27 cellular contexts compared by ENCODE assay signal in the genomic region with DNA sequence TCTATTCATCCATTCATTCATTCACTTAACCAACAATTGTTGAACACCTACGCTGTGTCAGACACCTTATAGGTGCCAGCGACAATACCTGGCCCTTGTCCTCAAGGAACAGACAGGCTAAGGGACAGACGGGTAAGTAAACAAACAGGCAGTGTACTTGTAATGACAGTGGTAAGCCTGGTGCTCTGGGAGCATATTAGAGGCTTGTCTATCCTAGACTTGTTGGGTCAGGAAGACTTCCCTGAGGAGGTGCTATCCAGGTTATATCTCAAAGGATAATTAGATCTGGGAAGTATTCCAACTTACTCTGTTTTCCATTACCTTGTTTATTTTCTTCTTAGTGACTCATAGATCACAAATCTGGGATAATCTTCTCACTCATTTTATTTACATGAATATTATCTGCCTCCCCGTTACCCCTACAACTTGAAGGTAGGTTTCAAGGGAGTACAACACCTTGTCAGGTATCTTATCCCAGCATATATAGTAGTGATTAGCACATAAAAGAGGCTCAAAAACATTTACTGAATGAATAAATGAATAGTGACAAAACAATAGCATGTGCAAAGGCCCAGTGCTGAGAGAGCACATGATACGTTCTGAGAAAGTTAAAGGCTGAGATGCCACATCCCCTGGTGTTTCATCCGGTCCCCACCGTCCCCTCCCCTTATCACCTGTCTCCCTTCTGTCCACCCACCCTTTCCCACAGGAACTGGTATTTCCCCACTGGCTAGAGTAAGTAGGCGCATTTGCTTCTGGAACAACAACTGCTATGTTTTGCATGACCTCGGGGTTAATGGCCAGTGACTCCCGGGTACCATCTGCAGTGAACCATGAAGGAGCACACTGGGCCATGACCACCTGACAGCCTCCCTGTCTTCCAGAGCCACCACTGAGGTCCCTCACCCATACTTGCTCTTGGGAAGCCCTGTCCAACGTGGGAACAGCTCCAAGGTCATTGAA.
DNase-seq lines count a peak whose midpoint lies in the region; ATAC-seq, FAIRE-seq and TF ChIP-seq lines count a peak whose summit lies in the region.
"Had no signal": no experiment of that assay in that cellular context is flagged by ENCODE, and none has a peak within 500 bp of the region (broad histone marks: within the 10 kb centered on the region; RNA-seq: fewer than 3 reads in every experiment).

No MANE protein-coding gene starts in this region.

- H3K27me3 Mint-ChIP-seq in endothelial cell (ENCODE audit: unreplicated experiment): no peaks in the 10 kb centered on the region

- H3K36me3 ChIP-seq in cardiac muscle cell: no peaks in the 10 kb centered on the region
- H3K36me3 ChIP-seq: WERI-Rb-1 had no signal

- FAIRE-seq in urothelium cell line (lab: Jason Lieb, UNC): peak; percentile 74
- FAIRE-seq: astrocyte, frontal cortex, HepG2, kidney, small intestine had no signal

- no peaks in the 10 kb centered on the region for H3K4me1 Mint-ChIP-seq in endothelial cell (ENCODE audit: unreplicated experiment)
- H3K4me1 Mint-ChIP-seq: activated naive CD4-positive, alpha-beta T cell treated with anti-CD3 and anti-CD28 coated beads, Interleukin-2, amount 50 U/mL, for 24 hours had no signal

- no peak for DNase-seq in cardiac muscle cell (ENCODE audit: low read depth in 1 of 2, low spot score in 1 of 2)
- DNase-seq in Right ventricle myocardium inferior (ENCODE audit: missing footprints): no peak
- DNase-seq in NCI-H69 (lab: John Stamatoyannopoulos, UW): peak; percentile 93
- DNase-seq in foreskin keratinocyte: peak; percentile 3 to 9
- DNase-seq in urothelium cell line (ENCODE audit: low spot score): no peak
- no peak for DNase-seq in CD1c-positive myeloid dendritic cell (ENCODE audit: extremely low spot score)
- no peak for DNase-seq in GM19240 (ENCODE audit: insufficient read length, low spot score)
- DNase-seq in endothelial cell (ENCODE audit: low spot score): no peak
- DNase-seq: activated CD4-positive, alpha-beta T cell treated with anti-CD3 and anti-CD28 coated beads, Interleukin-2, amount 10 ng/mL, durations not matched to agents 7 days and 5 days; activated CD8-positive, alpha-beta memory T cell treated with anti-CD3 and anti-CD28 coated beads, Interleukin-2, amount 10 ng/mL, durations not matched to agents 7 days and 5 days; DMS79; hippocampal formation; kidney; NCI-H1436 treated with DMSO at 0.1 percent for 48 hours; small intestine; stimulated activated CD4-positive, alpha-beta T cell treated with anti-CD3 and anti-CD28 coated beads, Interleukin-2, amount 100 ng/mL, for 48 hours; stimulated activated naive B cell treated with anti-CD40 and anti-IgM and Interleukin-4, amounts not matched to agents 10 μg/mL and 1 μg/mL and 100 μg/mL, for 72 hours; T-helper 2 cell had no signal

- H3K4me3 Mint-ChIP-seq in endothelial cell (ENCODE audit: unreplicated experiment): no peak overlapping the region
- H3K4me3 Mint-ChIP-seq: activated CD4-positive, alpha-beta T cell treated with anti-CD3 and anti-CD28 coated beads, Interleukin-2, amount 10 ng/mL, durations not matched to agents 7 days and 5 days; activated CD8-positive, alpha-beta memory T cell treated with anti-CD3 and anti-CD28 coated beads, Interleukin-2, amount 10 ng/mL, durations not matched to agents 7 days and 5 days; activated naive CD4-positive, alpha-beta T cell treated with anti-CD3 and anti-CD28 coated beads, Interleukin-2, amount 50 U/mL, for 24 hours; activated T-helper 1 cell treated with anti-CD3 and anti-CD28 coated beads, Interleukin-12 subunit alpha, Interleukin-12 subunit beta, Interleukin-2, Interleukin-4 antibody, amounts not matched to agents 30 ng/mL and 10 ng/mL and 1 ng/mL, durations not matched to agents 14 hours and 24 hours and 36 hours; stimulated activated naive B cell treated with anti-CD40 and anti-IgM and Interleukin-4, amounts not matched to agents 10 μg/mL and 1 μg/mL and 100 μg/mL, for 72 hours had no signal

- no peak overlapping the region for H3K4me3 ChIP-seq in cardiac muscle cell
- H3K4me3 ChIP-seq: lung had no signal

- TF ChIP-seq CTCF in cardiac muscle cell (IDR thresholded peaks at IDR 0.05; ENCODE audit: low read depth, low read length): no peak
- no peak for TF ChIP-seq CTCF in foreskin keratinocyte (conservative IDR thresholded peaks at IDR 0.05)
- TF ChIP-seq CTCF in endothelial cell (IDR thresholded peaks at IDR 0.05; ENCODE audit: unreplicated experiment): no peak

- intact Hi-C loops in Right ventricle myocardium inferior (cut with DNase I): no loop called here

- peaks cover 5% of the 10 kb centered on the region for H3K4me1 ChIP-seq in cardiac muscle cell (ENCODE audit: low read depth)
- H3K4me1 ChIP-seq in foreskin keratinocyte: no peaks in the 10 kb centered on the region

- H3K36me3 Mint-ChIP-seq in endothelial cell (ENCODE audit: low read depth, unreplicated experiment): no peaks in the 10 kb centered on the region
- H3K36me3 Mint-ChIP-seq: activated naive CD4-positive, alpha-beta T cell treated with anti-CD3 and anti-CD28 coated beads, Interleukin-2, amount 50 U/mL, for 24 hours; stimulated activated naive B cell treated with anti-CD40 and anti-IgM and Interleukin-4, amounts not matched to agents 10 μg/mL and 1 μg/mL and 100 μg/mL, for 72 hours had no signal

- ATAC-seq in Right ventricle myocardium inferior: no peak
- no peak for ATAC-seq in foreskin keratinocyte
- ATAC-seq: activated CD8-positive, alpha-beta memory T cell treated with anti-CD3 and anti-CD28 coated beads, Interleukin-2, amount 10 ng/mL, durations not matched to agents 7 days and 5 days; esophagus mucosa; HepG2; stimulated activated naive B cell treated with anti-CD40 and anti-IgM and Interleukin-4, amounts not matched to agents 10 μg/mL and 1 μg/mL and 100 μg/mL, for 72 hours had no signal

- no peaks in the 10 kb centered on the region for H3K9me3 ChIP-seq in cardiac muscle cell (ENCODE audit: low read depth)

- H3K9me3 Mint-ChIP-seq in endothelial cell (ENCODE audit: unreplicated experiment): no peaks in the 10 kb centered on the region
- H3K9me3 Mint-ChIP-seq: activated CD4-positive, alpha-beta T cell treated with anti-CD3 and anti-CD28 coated beads, Interleukin-2, amount 10 ng/mL, durations not matched to agents 7 days and 5 days; activated naive CD4-positive, alpha-beta T cell treated with anti-CD3 and anti-CD28 coated beads, Interleukin-2, amount 50 U/mL, for 24 hours; activated T-helper 1 cell treated with anti-CD3 and anti-CD28 coated beads, Interleukin-12 subunit alpha, Interleukin-12 subunit beta, Interleukin-2, Interleukin-4 antibody, amounts not matched to agents 30 ng/mL and 10 ng/mL and 1 ng/mL, durations not matched to agents 14 hours and 24 hours and 36 hours had no signal

- no peak overlapping the region for H3K27ac Mint-ChIP-seq in endothelial cell (ENCODE audit: unreplicated experiment)
- H3K27ac Mint-ChIP-seq: activated CD4-positive, alpha-beta T cell treated with anti-CD3 and anti-CD28 coated beads, Interleukin-2, amount 10 ng/mL, durations not matched to agents 7 days and 5 days; activated CD8-positive, alpha-beta memory T cell treated with anti-CD3 and anti-CD28 coated beads, Interleukin-2, amount 10 ng/mL, durations not matched to agents 7 days and 5 days; activated naive CD4-positive, alpha-beta T cell treated with anti-CD3 and anti-CD28 coated beads, Interleukin-2, amount 50 U/mL, for 24 hours; activated T-helper 1 cell treated with anti-CD3 and anti-CD28 coated beads, Interleukin-12 subunit alpha, Interleukin-12 subunit beta, Interleukin-2, Interleukin-4 antibody, amounts not matched to agents 30 ng/mL and 10 ng/mL and 1 ng/mL, durations not matched to agents 14 hours and 24 hours and 36 hours; stimulated activated naive B cell treated with anti-CD40 and anti-IgM and Interleukin-4, amounts not matched to agents 10 μg/mL and 1 μg/mL and 100 μg/mL, for 72 hours had no signal

- H3K27ac ChIP-seq in cardiac muscle cell: peak overlapping the region; percentile 13
- H3K27ac ChIP-seq in foreskin keratinocyte: no peak overlapping the region
- H3K27ac ChIP-seq: C4-2B, WERI-Rb-1 had no signal

- H3K27me3 ChIP-seq in cardiac muscle cell (no peaks in the 10 kb centered on the region), foreskin keratinocyte (no peaks in the 10 kb centered on the region)

Comparison
In these comparisons a context has a peak if more than half of its experiments do, and no peak if none do; other contexts are left out.
1. DNase-seq: peak in NCI-H69 (single experiment) and foreskin keratinocyte (2 of 2); none in cardiac muscle cell (0 of 2), Right ventricle myocardium inferior (single experiment), urothelium cell line (single experiment), CD1c-positive myeloid dendritic cell (single experiment), GM19240 (single experiment) and endothelial cell (single experiment).